11 cellular contexts compared by ENCODE assay signal in genomic region chr1:204296431-204296988, GRCh38.
DNase-seq lines count a peak whose midpoint lies in the region; TF ChIP-seq lines count a peak whose summit lies in the region.
"Had no signal": no experiment of that assay in that cellular context is flagged by ENCODE, and none has a peak within 500 bp of the region (broad histone marks: within the 10 kb centered on the region; RNA-seq: fewer than 3 reads in every experiment).

No MANE protein-coding gene starts in this region.

- no peaks in the 10 kb centered on the region for H3K27me3 Mint-ChIP-seq in Calu3 (ENCODE audit: unreplicated experiment)

- DNase-seq in Calu3 (no peak), SKM-1 (lab: John Stamatoyannopoulos, UW; ENCODE audit: unreplicated experiment) (peak; percentile 86), glomerular visceral epithelial cell (ENCODE audit: extremely low spot score) (peak; percentile 57), putamen (ENCODE audit: low spot score) (peak; percentile 41), dermis blood vessel endothelial cell (no peak), activated T-cell treated with anti-CD3 and anti-CD28 coated beads for 4 hours (no peak), T-helper 1 cell (no peak), SHP77 (lab: John Stamatoyannopoulos, UW) (no peak)
- DNase-seq: activated CD4-positive, alpha-beta T cell treated with anti-CD3 and anti-CD28 coated beads, Interleukin-2, amount 10 ng/mL, durations not matched to agents 24 days and 14 days; H9; NCI-H1092 treated with DMSO at 0.1 percent for 48 hours had no signal

- H3K9me3 Mint-ChIP-seq in Calu3 (ENCODE audit: low read depth, unreplicated experiment): no peaks in the 10 kb centered on the region
- H3K9me3 Mint-ChIP-seq: activated CD4-positive, alpha-beta T cell treated with anti-CD3 and anti-CD28 coated beads, Interleukin-2, amount 10 ng/mL, durations not matched to agents 24 days and 14 days; H9 had no signal

- peaks cover 13% of the 10 kb centered on the region for H3K36me3 Mint-ChIP-seq in Calu3 (ENCODE audit: insufficient read depth, unreplicated experiment)

- TF ChIP-seq CTCF in Calu3 (IDR thresholded peaks at IDR 0.05; ENCODE audit: unreplicated experiment): no peak

- intact Hi-C loops in Calu3 (cut with micrococcal nuclease; ENCODE audit: unreplicated experiment): no loop called here

- H3K27ac Mint-ChIP-seq in Calu3 (ENCODE audit: unreplicated experiment): no peak overlapping the region
- H3K27ac Mint-ChIP-seq: activated CD4-positive, alpha-beta T cell treated with anti-CD3 and anti-CD28 coated beads, Interleukin-2, amount 10 ng/mL, durations not matched to agents 24 days and 14 days had no signal

- H3K4me3 Mint-ChIP-seq in Calu3 (ENCODE audit: low read depth, unreplicated experiment): peak overlapping the region; percentile 13
- H3K4me3 Mint-ChIP-seq: activated CD4-positive, alpha-beta T cell treated with anti-CD3 and anti-CD28 coated beads, Interleukin-2, amount 10 ng/mL, durations not matched to agents 24 days and 14 days; H9 had no signal

- CTCF ChIA-PET in Calu3 (lab: Charles Lee): interaction anchor here (0.7 to 1.0 kb wide), 3 partner anchors 10 to 38 kb away, joined by 3 to 5 read pairs (median 3); no protein-coding TSS in a partner anchor

- no TSS peak for BruUV-seq in Calu3 (replicated peaks; lab: Mats Ljungman, UMichigan)

- H3K4me1 Mint-ChIP-seq in Calu3 (ENCODE audit: low read depth, unreplicated experiment): peaks cover 54% of the 10 kb centered on the region

Comparison
In these comparisons a context has a peak if more than half of its experiments do, and no peak if none do; other contexts are left out.
1. DNase-seq: peak in SKM-1 (single experiment), glomerular visceral epithelial cell (single experiment) and putamen (single experiment); none in Calu3 (single experiment), dermis blood vessel endothelial cell (single experiment), activated T-cell treated with anti-CD3 and anti-CD28 coated beads for 4 hours (single experiment), T-helper 1 cell (0 of 5) and SHP77 (0 of 2).